Comparison of ENCODE assay signal across 1 cellular context in the genomic region with DNA sequence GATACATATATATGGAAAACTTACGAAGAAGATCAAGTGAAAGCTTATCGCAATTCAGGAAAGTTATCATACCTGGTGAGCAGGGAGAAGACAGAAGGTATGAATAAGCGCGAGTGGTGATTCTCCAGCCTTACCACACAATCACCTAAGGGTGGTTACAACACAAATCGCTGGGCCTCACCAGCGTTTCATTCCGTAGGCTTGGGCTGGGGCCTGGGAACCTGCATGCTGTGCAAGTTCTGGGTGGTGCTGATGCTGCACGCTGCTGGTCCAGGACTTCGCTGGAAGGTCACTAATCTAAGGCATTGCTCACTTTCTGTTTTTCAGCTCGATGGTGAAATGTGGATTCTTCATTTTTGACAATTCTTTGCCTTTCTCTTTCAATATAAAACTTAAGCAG.
TF ChIP-seq lines count a peak whose summit lies in the region.

No MANE protein-coding gene starts in this region.

TF ChIP-seq in GM23338, 12 proteins besides CTCF, POLR2A, EP300 and RAD21 (continued from another document):
- TF ChIP-seq, protein P1, sequence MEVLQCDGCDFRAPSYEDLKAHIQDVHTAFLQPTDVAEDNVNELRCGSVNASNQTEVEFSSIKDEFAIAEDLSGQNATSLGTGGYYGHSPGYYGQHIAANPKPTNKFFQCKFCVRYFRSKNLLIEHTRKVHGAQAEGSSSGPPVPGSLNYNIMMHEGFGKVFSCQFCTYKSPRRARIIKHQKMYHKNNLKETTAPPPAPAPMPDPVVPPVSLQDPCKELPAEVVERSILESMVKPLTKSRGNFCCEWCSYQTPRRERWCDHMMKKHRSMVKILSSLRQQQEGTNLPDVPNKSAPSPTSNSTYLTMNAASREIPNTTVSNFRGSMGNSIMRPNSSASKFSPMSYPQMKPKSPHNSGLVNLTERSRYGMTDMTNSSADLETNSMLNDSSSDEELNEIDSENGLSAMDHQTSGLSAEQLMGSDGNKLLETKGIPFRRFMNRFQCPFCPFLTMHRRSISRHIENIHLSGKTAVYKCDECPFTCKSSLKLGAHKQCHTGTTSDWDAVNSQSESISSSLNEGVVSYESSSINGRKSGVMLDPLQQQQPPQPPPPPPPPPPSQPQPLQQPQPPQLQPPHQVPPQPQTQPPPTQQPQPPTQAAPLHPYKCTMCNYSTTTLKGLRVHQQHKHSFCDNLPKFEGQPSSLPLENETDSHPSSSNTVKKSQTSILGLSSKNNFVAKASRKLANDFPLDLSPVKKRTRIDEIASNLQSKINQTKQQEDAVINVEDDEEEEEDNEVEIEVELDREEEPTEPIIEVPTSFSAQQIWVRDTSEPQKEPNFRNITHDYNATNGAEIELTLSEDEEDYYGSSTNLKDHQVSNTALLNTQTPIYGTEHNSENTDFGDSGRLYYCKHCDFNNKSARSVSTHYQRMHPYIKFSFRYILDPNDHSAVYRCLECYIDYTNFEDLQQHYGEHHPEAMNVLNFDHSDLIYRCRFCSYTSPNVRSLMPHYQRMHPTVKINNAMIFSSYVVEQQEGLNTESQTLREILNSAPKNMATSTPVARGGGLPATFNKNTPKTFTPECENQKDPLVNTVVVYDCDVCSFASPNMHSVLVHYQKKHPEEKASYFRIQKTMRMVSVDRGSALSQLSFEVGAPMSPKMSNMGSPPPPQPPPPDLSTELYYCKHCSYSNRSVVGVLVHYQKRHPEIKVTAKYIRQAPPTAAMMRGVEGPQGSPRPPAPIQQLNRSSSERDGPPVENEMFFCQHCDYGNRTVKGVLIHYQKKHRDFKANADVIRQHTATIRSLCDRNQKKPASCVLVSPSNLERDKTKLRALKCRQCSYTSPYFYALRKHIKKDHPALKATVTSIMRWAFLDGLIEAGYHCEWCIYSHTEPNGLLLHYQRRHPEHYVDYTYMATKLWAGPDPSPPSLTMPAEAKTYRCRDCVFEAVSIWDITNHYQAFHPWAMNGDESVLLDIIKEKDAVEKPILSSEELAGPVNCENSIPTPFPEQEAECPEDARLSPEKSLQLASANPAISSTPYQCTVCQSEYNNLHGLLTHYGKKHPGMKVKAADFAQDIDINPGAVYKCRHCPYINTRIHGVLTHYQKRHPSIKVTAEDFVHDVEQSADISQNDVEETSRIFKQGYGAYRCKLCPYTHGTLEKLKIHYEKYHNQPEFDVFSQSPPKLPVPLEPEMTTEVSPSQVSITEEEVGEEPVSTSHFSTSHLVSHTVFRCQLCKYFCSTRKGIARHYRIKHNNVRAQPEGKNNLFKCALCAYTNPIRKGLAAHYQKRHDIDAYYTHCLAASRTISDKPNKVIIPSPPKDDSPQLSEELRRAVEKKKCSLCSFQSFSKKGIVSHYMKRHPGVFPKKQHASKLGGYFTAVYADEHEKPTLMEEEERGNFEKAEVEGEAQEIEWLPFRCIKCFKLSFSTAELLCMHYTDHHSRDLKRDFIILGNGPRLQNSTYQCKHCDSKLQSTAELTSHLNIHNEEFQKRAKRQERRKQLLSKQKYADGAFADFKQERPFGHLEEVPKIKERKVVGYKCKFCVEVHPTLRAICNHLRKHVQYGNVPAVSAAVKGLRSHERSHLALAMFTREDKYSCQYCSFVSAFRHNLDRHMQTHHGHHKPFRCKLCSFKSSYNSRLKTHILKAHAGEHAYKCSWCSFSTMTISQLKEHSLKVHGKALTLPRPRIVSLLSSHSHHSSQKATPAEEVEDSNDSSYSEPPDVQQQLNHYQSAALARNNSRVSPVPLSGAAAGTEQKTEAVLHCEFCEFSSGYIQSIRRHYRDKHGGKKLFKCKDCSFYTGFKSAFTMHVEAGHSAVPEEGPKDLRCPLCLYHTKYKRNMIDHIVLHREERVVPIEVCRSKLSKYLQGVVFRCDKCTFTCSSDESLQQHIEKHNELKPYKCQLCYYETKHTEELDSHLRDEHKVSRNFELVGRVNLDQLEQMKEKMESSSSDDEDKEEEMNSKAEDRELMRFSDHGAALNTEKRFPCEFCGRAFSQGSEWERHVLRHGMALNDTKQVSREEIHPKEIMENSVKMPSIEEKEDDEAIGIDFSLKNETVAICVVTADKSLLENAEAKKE (CRISPR knock-in tag; IDR thresholded peaks at IDR 0.05) = no peak
- no peak for TF ChIP-seq STAT1 (IDR thresholded peaks at IDR 0.05; ENCODE audit: unreplicated experiment)
- TF ChIP-seq ZNF114 (CRISPR knock-in tag; IDR thresholded peaks at IDR 0.05) = no peak
- no peak for TF ChIP-seq CREB1 (CRISPR knock-in tag; IDR thresholded peaks at IDR 0.05; ENCODE audit: low read depth)
